8 cellular contexts compared by ENCODE assay signal in genomic region chr4:184506527-184507121, GRCh38. TPM values are rescaled to one million over a fixed set of nuclear protein-coding genes. Genes with fewer than 3 reads are reported as not detected.
DNase-seq lines count a peak whose midpoint lies in the region; ATAC-seq, FAIRE-seq and TF ChIP-seq lines count a peak whose summit lies in the region.

No MANE protein-coding gene starts in this region.

- H2AFZ ChIP-seq in keratinocyte (ENCODE audit: control insufficient read depth, low read length) (no peak overlapping the region), smooth muscle cell (ENCODE audit: low read depth) (no peak overlapping the region)

- H3K27ac ChIP-seq in VCaP (no peak overlapping the region), keratinocyte (ENCODE audit: control insufficient read depth, insufficient read depth, low read length) (no peak overlapping the region), smooth muscle cell (ENCODE audit: low read depth) (no peak overlapping the region)

- H3K4me2 ChIP-seq in keratinocyte (ENCODE audit: control insufficient read depth, extremely low read depth, insufficient read depth, low read depth, low read length) = no peak overlapping the region
- H3K4me2 ChIP-seq in smooth muscle cell = no peak overlapping the region

- H3K4me1 ChIP-seq in keratinocyte (ENCODE audit: control insufficient read depth, extremely low read depth, insufficient read depth, low read length) = peaks cover 11% of the 10 kb centered on the region
- H3K4me1 ChIP-seq in smooth muscle cell (ENCODE audit: low read depth) = no peaks in the 10 kb centered on the region

- no peaks in the 10 kb centered on the region for H3K79me2 ChIP-seq in keratinocyte (ENCODE audit: control insufficient read depth, insufficient read depth, low read length)
- no peaks in the 10 kb centered on the region for H3K79me2 ChIP-seq in smooth muscle cell (ENCODE audit: low read depth)

- TF ChIP-seq CTCF in GM12865 (IDR thresholded peaks at IDR 0.05; ENCODE audit: insufficient read depth, low read depth, low read length, missing control alignments) (peak; percentile 56), VCaP (conservative IDR thresholded peaks at IDR 0.05) (peak; percentile 49; the same call in 1 of the 2 replicates), keratinocyte (optimal IDR thresholded peaks at IDR 0.05 in 1 of 3, IDR thresholded peaks at IDR 0.05 in 1 of 3, conservative IDR thresholded peaks at IDR 0.05 in 1 of 3; ENCODE audit: extremely low read depth in 1 of 3, insufficient read depth in 2 of 3, low read length in 3 of 3) (peak in 2 of 3 experiments; percentile 9 to 27), smooth muscle cell (IDR thresholded peaks at IDR 0.05; ENCODE audit: borderline replicate concordance, insufficient read depth, poor library complexity, severe bottlenecking) (no peak)

- H3K4me3 ChIP-seq in GM12865 (ENCODE audit: low read depth, low read length) (no peak overlapping the region), keratinocyte (ENCODE audit: control insufficient read depth in 2 of 3, extremely low read depth in 1 of 3, insufficient read depth in 2 of 3, low read depth in 1 of 3, low read length in 3 of 3) (no peak overlapping the region), smooth muscle cell (no peak overlapping the region)

- DNase-seq in GM12865 (ENCODE audit: low read depth) (peak; percentile 89), keratinocyte (ENCODE audit: low read depth, low spot score) (no peak), smooth muscle cell (lab: John Stamatoyannopoulos, UW; ENCODE audit: unreplicated experiment) (no peak), Right ventricle myocardium inferior (ENCODE audit: missing footprints) (no peak)
- DNase-seq in central memory CD4-positive, alpha-beta T cell = no peak

- H3K36me3 ChIP-seq in keratinocyte (ENCODE audit: control insufficient read depth in 2 of 2, extremely low read depth in 1 of 2, insufficient read depth in 2 of 2, low read length in 2 of 2) = no peaks in the 10 kb centered on the region
- H3K36me3 ChIP-seq in smooth muscle cell (ENCODE audit: low read depth) = no peaks in the 10 kb centered on the region

- peak; percentile 97 for ATAC-seq in GM19467 (IDR thresholded peaks at IDR 0.05; ENCODE audit: unreplicated experiment)
- peak; percentile 96 for ATAC-seq in HG03378 (IDR thresholded peaks at IDR 0.05; ENCODE audit: unreplicated experiment)
- no peak for ATAC-seq in Right ventricle myocardium inferior

- no peak for FAIRE-seq in keratinocyte (lab: Jason Lieb, UNC)

- H3K27me3 ChIP-seq in keratinocyte (ENCODE audit: control insufficient read depth, extremely low read depth, insufficient read depth, low read length) (no peaks in the 10 kb centered on the region), smooth muscle cell (ENCODE audit: low read depth) (no peaks in the 10 kb centered on the region)

- WGBS in smooth muscle cell (ENCODE audit: low lambda C conversion rate) = 92% methylated on average over 7 of the region's 7 CpGs

- H3K9me3 ChIP-seq in keratinocyte (ENCODE audit: control insufficient read depth, low read depth, low read length) (no peaks in the 10 kb centered on the region), smooth muscle cell (replicated peaks; ENCODE audit: low read depth) (no peaks in the 10 kb centered on the region)

- dilution Hi-C loops in keratinocyte (cut with MboI; ENCODE audit: extremely low pct_ligation_motif_present, low sequenced_read_pairs) = no loop called here

- H4K20me1 ChIP-seq in keratinocyte (ENCODE audit: control insufficient read depth, extremely low read depth, insufficient read depth, low read length) = no peaks in the 10 kb centered on the region
- H4K20me1 ChIP-seq in smooth muscle cell (ENCODE audit: low read depth) = no peaks in the 10 kb centered on the region

- H3F3A ChIP-seq in smooth muscle cell (ENCODE audit: low read depth) = no peaks in the 10 kb centered on the region

- no peaks in the 10 kb centered on the region for H3K9me1 ChIP-seq in keratinocyte (ENCODE audit: control insufficient read depth, extremely low read depth, insufficient read depth, low read length)

- H3K9ac ChIP-seq in keratinocyte (ENCODE audit: control insufficient read depth, extremely low read depth, insufficient read depth, low read length) (no peak overlapping the region), smooth muscle cell (ENCODE audit: low read depth) (no peak overlapping the region)

- intact Hi-C loops in Right ventricle myocardium inferior (cut with DNase I) = no loop called here

RNA-seq across cellular contexts. Expression of gene IRF2, which starts 32.3 kb away (rescaled TPM):
- polyA plus RNA-seq in keratinocyte = 16.4 to 23.8 TPM (median 22.9 TPM) in 3 replicates
- polyA plus RNA-seq in keratinocyte (2011; ENCODE audit: low read depth) = 10.0 TPM
- 16.2 and 20.0 TPM in 2 replicates for polyA plus RNA-seq in keratinocyte (2011; cell fraction: cytosol; rRNA removed)
- polyA plus RNA-seq in keratinocyte (2011; cell fraction: nucleus; rRNA removed) = 23.0 and 30.2 TPM in 2 replicates
- polyA plus RNA-seq in keratinocyte (2012; ENCODE audit: low replicate concordance) = 15.5 and 17.2 TPM in 2 replicates
- 21.3 to 26.9 TPM (median 25.7 TPM) in 3 replicates for polyA minus RNA-seq in keratinocyte
- polyA minus RNA-seq in keratinocyte (2011; cell fraction: cytosol; rRNA and poly(A)+ RNA removed) = 16.5 TPM
- polyA minus RNA-seq in keratinocyte (2011; cell fraction: nucleus; rRNA and poly(A)+ RNA removed) = 13.1 and 17.1 TPM in 2 replicates
- 18.4 and 21.6 TPM in 2 replicates for total RNA-seq in smooth muscle cell
- 6.6 and 10.2 TPM in 2 replicates for polyA plus RNA-seq in smooth muscle cell
- total RNA-seq in Right ventricle myocardium inferior = 34.0 TPM
